ENCODE assay signal across 17 cellular contexts in the genomic region with DNA sequence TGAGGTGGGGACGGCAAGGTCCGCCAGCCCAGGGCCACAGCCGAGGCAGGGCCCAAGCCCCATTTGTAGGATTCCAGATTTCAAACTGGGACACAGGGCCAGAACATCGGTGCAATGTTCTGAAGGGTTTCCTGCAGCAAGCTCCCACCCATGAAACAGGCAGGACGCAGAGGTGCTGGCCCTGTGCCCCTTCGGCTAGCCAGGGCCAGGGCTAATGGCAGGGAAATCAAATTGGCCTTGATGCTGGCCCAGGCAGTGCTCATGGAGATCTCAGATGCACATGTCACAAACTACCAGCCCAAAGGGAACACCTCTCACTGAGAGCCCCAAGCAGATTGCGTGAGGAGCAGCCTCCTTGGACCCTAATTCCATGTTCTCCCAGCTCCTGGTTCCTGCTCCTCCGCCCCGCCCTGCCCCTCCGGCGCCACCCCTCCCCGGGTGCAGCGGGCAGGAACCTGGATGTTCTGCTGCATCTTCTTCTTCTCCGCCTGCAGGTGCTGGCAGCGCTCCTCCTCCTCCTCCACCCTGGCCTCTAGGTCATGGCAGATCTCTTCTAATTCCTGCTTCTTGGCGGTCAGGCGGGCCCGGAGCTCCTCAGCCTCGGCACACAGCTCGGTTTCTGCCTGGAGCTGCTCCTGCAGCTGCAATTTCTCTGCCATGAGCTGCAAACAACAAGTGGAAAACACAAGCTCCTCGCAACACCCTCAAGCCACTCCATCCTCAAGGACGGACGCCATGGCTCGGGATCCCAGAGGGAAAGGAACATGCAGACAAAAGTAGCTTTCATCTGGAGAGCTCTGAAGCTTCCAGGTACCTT. TPM values are rescaled to one million over a fixed set of nuclear protein-coding genes. Genes with fewer than 3 reads are reported as not detected.
A peak's percentile ranks its signal among the peaks of the same experiment; 100 is the strongest.
DNase-seq lines count a peak whose midpoint lies in the region; ATAC-seq, FAIRE-seq and TF ChIP-seq lines count a peak whose summit lies in the region.
"Had no signal": no experiment of that assay in that cellular context is flagged by ENCODE, and none has a peak within 500 bp of the region (broad histone marks: within the 10 kb centered on the region; RNA-seq: fewer than 3 reads in every experiment).

No MANE protein-coding gene starts in this region.

- H3K4me3 ChIP-seq in HepG2 (replicated peaks in 1 of 3; ENCODE audit: insufficient read depth in 1 of 3, low read depth in 2 of 3, low read length in 3 of 3) (no peak overlapping the region), right lobe of liver (no peak overlapping the region)
- H3K4me3 ChIP-seq: body of pancreas, GM12878, SK-N-MC, skin epidermis, suprapubic skin had no signal

- peaks cover 9% of the 10 kb centered on the region for H3K4me1 Mint-ChIP-seq in activated naive CD8-positive, alpha-beta T cell (ENCODE audit: low read depth)
- H3K4me1 Mint-ChIP-seq in naive thymus-derived CD8-positive, alpha-beta T cell, result peaks cover 10 to 25% (median 11%) of the 10 kb centered on the region in 4 donors

- DNase-seq in HepG2 (ENCODE audit: low spot score), result no peak
- DNase-seq in right lobe of liver, result no peak
- no peak for DNase-seq in naive thymus-derived CD8-positive, alpha-beta T cell
- DNase-seq: foreskin melanocyte, NCI-H226 had no signal

- H3K27ac Mint-ChIP-seq in activated naive CD8-positive, alpha-beta T cell, result peak overlapping the region; percentile 46
- H3K27ac Mint-ChIP-seq in naive thymus-derived CD8-positive, alpha-beta T cell, result peak overlapping the region in 8 of 10 donors; percentile 44 to 92 (median 85)

- H3K9me3 ChIP-seq in HepG2 (ENCODE audit: low read length), result no peaks in the 10 kb centered on the region
- H3K9me3 ChIP-seq in right lobe of liver, result no peaks in the 10 kb centered on the region
- H3K9me3 ChIP-seq: body of pancreas, suprapubic skin had no signal

- TF ChIP-seq RAD21 in HepG2 (CRISPR knock-in tag; IDR thresholded peaks at IDR 0.05), result no peak

- H4K20me1 ChIP-seq in HepG2 (ENCODE audit: insufficient read depth, low read length), result no peaks in the 10 kb centered on the region

- peaks cover 4% of the 10 kb centered on the region for H3K36me3 Mint-ChIP-seq in activated naive CD8-positive, alpha-beta T cell
- peaks cover 0 to 98% (median 35%) of the 10 kb centered on the region in 3 donors for H3K36me3 Mint-ChIP-seq in naive thymus-derived CD8-positive, alpha-beta T cell

- H3K4me2 ChIP-seq in HepG2 (ENCODE audit: low read depth, low read length), result no peak overlapping the region

- H3K9me3 Mint-ChIP-seq in activated naive CD8-positive, alpha-beta T cell (ENCODE audit: low read depth), result no peaks in the 10 kb centered on the region
- H3K9me3 Mint-ChIP-seq in naive thymus-derived CD8-positive, alpha-beta T cell, result no peaks in the 10 kb centered on the region
- H3K9me3 Mint-ChIP-seq: activated B cell treated with CpG ODN at 0.5 μM for 24 hours, memory B cell had no signal

- no TSS peak for BruUV-seq in HepG2 (replicated peaks; lab: Mats Ljungman, UMichigan)

- H3K27ac ChIP-seq in HepG2 (ENCODE audit: extremely low read length, insufficient read depth, low read length) (no peak overlapping the region), right lobe of liver (peak overlapping the region in 1 of 3 donors; percentile 5)
- H3K27ac ChIP-seq: SK-N-MC, skin epidermis, suprapubic skin had no signal

- no peak for TF ChIP-seq CTCF in HepG2 (CRISPR knock-in tag; IDR thresholded peaks at IDR 0.05)
- TF ChIP-seq CTCF in right lobe of liver (IDR thresholded peaks at IDR 0.05), result no peak

- FAIRE-seq in HepG2 (lab: Jason Lieb, UNC), result no peak

- H3K27me3 Mint-ChIP-seq in activated naive CD8-positive, alpha-beta T cell, result no peaks in the 10 kb centered on the region
- no peaks in the 10 kb centered on the region for H3K27me3 Mint-ChIP-seq in naive thymus-derived CD8-positive, alpha-beta T cell
- H3K27me3 Mint-ChIP-seq: activated B cell treated with CpG ODN at 0.5 μM for 24 hours, memory B cell had no signal

- in situ Hi-C loops in HepG2 (cut with HindIII; ENCODE audit: extremely low pct_ligation_motif_present, low pct_unique_long_range_greater_than_20kb), result loop anchor here (5.0 kb wide), 1 partner anchor 167 kb away; no protein-coding TSS in a partner anchor

- POLR2A ChIA-PET in HepG2 (lab: Yijun Ruan, JAX), result interaction anchor here (1.2 kb wide), 1 partner anchor 12 kb away, joined by 3 read pairs; no protein-coding TSS in a partner anchor
- POLR2A ChIA-PET in naive thymus-derived CD8-positive, alpha-beta T cell (lab: Charles Lee), result interaction anchor here (0.5 to 4.6 kb wide), 15 partner anchors 11 to 225 kb away, joined by 3 to 28 read pairs (median 4); no protein-coding TSS in a partner anchor

- H3K36me3 ChIP-seq in HepG2 (replicated peaks in 1 of 2; ENCODE audit: control insufficient read depth in 1 of 2, insufficient read depth in 2 of 2, low read length in 2 of 2) (peaks cover 66 to 91% of the 10 kb centered on the region in 2 experiments), right lobe of liver (peaks cover 38 to 97% (median 73%) of the 10 kb centered on the region in 4 donors)

- ATAC-seq in HepG2, result no peak
- no peak for ATAC-seq in right lobe of liver
- no peak for ATAC-seq in naive thymus-derived CD8-positive, alpha-beta T cell
- no peak for ATAC-seq in GM21529 (IDR thresholded peaks at IDR 0.05; ENCODE audit: unreplicated experiment)
- no peak for ATAC-seq in GM18511 (IDR thresholded peaks at IDR 0.05; ENCODE audit: unreplicated experiment)
- ATAC-seq in GM18909 (IDR thresholded peaks at IDR 0.05; ENCODE audit: poor library complexity, unreplicated experiment), result no peak
- ATAC-seq in GM18907 (IDR thresholded peaks at IDR 0.05; ENCODE audit: unreplicated experiment), result no peak

- no peak overlapping the region for H3K4me3 Mint-ChIP-seq in activated naive CD8-positive, alpha-beta T cell
- H3K4me3 Mint-ChIP-seq in naive thymus-derived CD8-positive, alpha-beta T cell, result peak overlapping the region in 2 of 10 donors; percentile 24 to 51
- H3K4me3 Mint-ChIP-seq: activated B cell treated with CpG ODN at 0.5 μM for 24 hours, memory B cell had no signal

- CTCF ChIA-PET in HepG2 (lab: Yijun Ruan, JAX; ENCODE audit: low intra/inter-chr PET ratio, low total read pairs), result interaction anchor here (1.6 to 2.3 kb wide), 2 partner anchors 170 to 186 kb away, joined by 17 to 20 read pairs; no protein-coding TSS in a partner anchor

- TF ChIP-seq EP300 in HepG2 (IDR thresholded peaks at IDR 0.05; ENCODE audit: low read depth in 2 of 2, low read length in 2 of 2) (no peak), HepG2 (CRISPR knock-in tag; IDR thresholded peaks at IDR 0.05; ENCODE audit: borderline replicate concordance) (no peak)

- H2AFZ ChIP-seq in HepG2 (ENCODE audit: low read length), result no peak overlapping the region

- H3K9ac ChIP-seq in HepG2 (ENCODE audit: insufficient read depth, low read depth, low read length), result no peak overlapping the region

- TF ChIP-seq POLR2A in HepG2 (IDR thresholded peaks at IDR 0.05; ENCODE audit: insufficient read depth in 1 of 2, low read depth in 2 of 2, low read length in 2 of 2), result 0 out of 4 replicates have a peak, but pooled peaks of 1 of the 2 experiments have one; percentile 9
- no peak for TF ChIP-seq POLR2A in right lobe of liver (IDR thresholded peaks at IDR 0.05)

- no peaks in the 10 kb centered on the region for H3K79me2 ChIP-seq in HepG2 (ENCODE audit: insufficient read depth, low read length)

- no peaks in the 10 kb centered on the region for H3K4me1 ChIP-seq in HepG2 (ENCODE audit: insufficient read depth, low read length)
- H3K4me1 ChIP-seq in right lobe of liver, result peaks cover 0 to 20% (median 6%) of the 10 kb centered on the region in 4 donors
- H3K4me1 ChIP-seq: body of pancreas, suprapubic skin had no signal

- intact Hi-C loops in HepG2 (cut with micrococcal nuclease; ENCODE audit: unreplicated experiment) (loop anchor here (1.0 kb wide), 2 partner anchors 170 to 186 kb away; no protein-coding TSS in a partner anchor), right lobe of liver (cut with DNase I) (loop anchor here in 1 of 2 donors (5.0 kb wide), 1 partner anchor 172 kb away; no protein-coding TSS in a partner anchor)

- 98% methylated on average over 19 of the region's 24 CpGs for WGBS in HepG2 (ENCODE audit: low lambda C conversion rate)
- 90% methylated on average over 7 of the region's 24 CpGs for WGBS in right lobe of liver (ENCODE audit: insufficient coverage, low coverage, low lambda C conversion rate, missing lambda C conversion rate)

- no peaks in the 10 kb centered on the region for H3K27me3 ChIP-seq in HepG2 (ENCODE audit: control insufficient read depth in 1 of 2, insufficient read depth in 2 of 2, low read length in 2 of 2)
- H3K27me3 ChIP-seq in right lobe of liver, result no peaks in the 10 kb centered on the region
- H3K27me3 ChIP-seq: body of pancreas, suprapubic skin had no signal

TF ChIP-seq in HepG2, 621 proteins besides CTCF, POLR2A, EP300 and RAD21:
- no peak for TF ChIP-seq ELF3 (CRISPR knock-in tag; IDR thresholded peaks at IDR 0.05)
- TF ChIP-seq ZNF605 (CRISPR knock-in tag; IDR thresholded peaks at IDR 0.05), result 0 out of 2 replicates have a peak, but pooled peaks have one; percentile 31

RNA-seq across cellular contexts. Expression of a gene that starts 47.7 kb away (rescaled TPM):
- total RNA-seq in HepG2 (2016; rRNA removed; fragmentation: Illumina TruSeq; extraction: Trizol) (11.2 and 20.3 TPM in 2 replicates), right lobe of liver (100 to 1,000 TPM in 5 of 6 experiments, 10 to 100 TPM in 1; 85.1 to 299 (median 119) TPM)
- 2.3 and 2.8 TPM in 2 replicates for total RNA-seq in HepG2 (2016; cell fraction: cytosol; rRNA removed; fragmentation: Illumina TruSeq; extraction: Trizol; ENCODE audit: low read depth)
- 10.1 and 20.9 TPM in 2 replicates for total RNA-seq in HepG2 (2016; cell fraction: insoluble cytoplasmic fraction; rRNA removed; fragmentation: Illumina TruSeq; extraction: Trizol)
- 3.2 and 3.4 TPM in 2 replicates for total RNA-seq in HepG2 (2016; cell fraction: membrane; rRNA removed; fragmentation: Illumina TruSeq; extraction: Trizol)
- total RNA-seq in HepG2 (2016; cell fraction: nucleus; rRNA removed; fragmentation: Illumina TruSeq; extraction: Trizol), result 19.4 and 20.3 TPM in 2 replicates
- polyA plus RNA-seq in HepG2 (2011; rRNA removed), result 75.0 and 124 TPM in 2 replicates
- polyA plus RNA-seq in HepG2 (2011; cell fraction: cytosol; rRNA removed), result 57.2 and 84.6 TPM in 2 replicates
- polyA plus RNA-seq in HepG2 (2011; cell fraction: nucleus; rRNA removed), result 110 and 144 TPM in 2 replicates
- polyA plus RNA-seq in HepG2 (2012), result 126 and 159 TPM in 2 replicates
- polyA plus RNA-seq in HepG2 (2016; cell fraction: cytosol; fragmentation: Illumina TruSeq; extraction: Trizol; ENCODE audit: low read depth), result 2.5 and 2.9 TPM in 2 replicates
- 12.0 and 13.0 TPM in 2 replicates for polyA plus RNA-seq in HepG2 (2016; cell fraction: insoluble cytoplasmic fraction; fragmentation: Illumina TruSeq; extraction: Trizol; ENCODE audit: low read depth)
- 3.3 and 3.8 TPM in 2 replicates for polyA plus RNA-seq in HepG2 (2016; cell fraction: membrane; fragmentation: Illumina TruSeq; extraction: Trizol; ENCODE audit: low read depth)
- 37.3 and 42.3 TPM in 2 replicates for polyA plus RNA-seq in HepG2 (2016; cell fraction: nucleus; fragmentation: Illumina TruSeq; extraction: Trizol; ENCODE audit: insufficient read depth, low read depth)
- polyA minus RNA-seq in HepG2 (2011; rRNA and poly(A)+ RNA removed; ENCODE audit: low replicate concordance), result 2.0 and 61.9 TPM in 2 replicates
- 61.5 and 88.3 TPM in 2 replicates for polyA minus RNA-seq in HepG2 (2011; cell fraction: cytosol; rRNA and poly(A)+ RNA removed)
- polyA minus RNA-seq in HepG2 (2011; cell fraction: nucleus; rRNA and poly(A)+ RNA removed), result 34.2 and 54.7 TPM in 2 replicates
- total RNA-seq in naive thymus-derived CD8-positive, alpha-beta T cell, result 10 to 100 TPM; 15.3 to 16.5 TPM
- 10 to 100 TPM in 1 of 3 donors, 1 to 10 TPM in 2; 3.3 to 11.8 (median 4.6) TPM for polyA plus RNA-seq in naive thymus-derived CD8-positive, alpha-beta T cell
